Comparison of ENCODE assay signal across 8 cellular contexts in the genomic region with DNA sequence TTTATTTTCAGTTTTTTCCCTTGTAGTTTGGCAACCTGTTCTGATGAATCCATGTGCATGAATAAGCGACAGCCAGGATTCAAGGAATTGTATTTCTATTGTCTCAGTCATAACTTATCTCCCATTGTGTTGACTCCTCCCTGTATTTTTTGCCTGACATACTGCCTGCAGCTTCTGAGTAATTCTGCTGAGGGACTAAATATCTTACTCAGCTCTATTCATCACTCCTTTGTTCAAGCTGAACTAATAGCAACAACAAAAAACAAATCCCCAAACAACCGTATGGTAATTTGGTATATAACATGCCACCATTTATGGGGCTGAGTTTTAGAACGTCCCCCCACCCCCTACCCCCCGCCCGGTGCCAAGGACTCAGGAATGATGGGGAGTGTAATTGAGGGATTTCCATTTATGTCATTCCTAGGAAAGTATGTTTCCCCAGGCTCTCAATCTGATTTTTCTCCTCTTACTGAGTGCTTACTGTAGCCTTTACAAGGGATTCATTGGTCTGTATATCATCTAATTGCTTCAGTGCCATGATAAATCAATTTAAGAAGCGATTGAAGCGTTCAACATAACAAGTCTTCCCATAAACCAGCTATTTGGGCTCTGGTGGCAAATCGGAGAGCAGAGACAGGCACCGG. TPM values are rescaled to one million over a fixed set of nuclear protein-coding genes. Genes with fewer than 3 reads are reported as not detected.
DNase-seq lines count a peak whose midpoint lies in the region; ATAC-seq and TF ChIP-seq lines count a peak whose summit lies in the region.

No MANE protein-coding gene starts in this region.

- CTCF ChIA-PET in OCI-LY7 (lab: Charles Lee; ENCODE audit: unreplicated experiment) = interaction anchor here (0.9 to 3.8 kb wide), 7 partner anchors 19 to 424 kb away, joined by 3 to 21 read pairs (median 3); partner anchors contain the start of gene DTWD2

- H3K4me3 Mint-ChIP-seq in endodermal cell = peak overlapping the region; percentile 63

- H4K20me1 ChIP-seq in OCI-LY7 (ENCODE audit: insufficient read depth, low read length) = no peaks in the 10 kb centered on the region

- H3K4me2 ChIP-seq in OCI-LY7 (ENCODE audit: low read length) = peak overlapping the region; percentile 75

- H3K9me3 ChIP-seq in OCI-LY7 (ENCODE audit: low read length) = no peaks in the 10 kb centered on the region
- H3K9me3 ChIP-seq in endodermal cell (ENCODE audit: control insufficient read depth, low read length) = peaks cover 15% of the 10 kb centered on the region
- no peaks in the 10 kb centered on the region for H3K9me3 ChIP-seq in neuron (ENCODE audit: low read length)

- ATAC-seq in left colon (no peak), GM21447 (IDR thresholded peaks at IDR 0.05; ENCODE audit: unreplicated experiment) (no peak)

- H3K4me3 ChIP-seq in GM08714 (ENCODE audit: low read length) = peak overlapping the region; percentile 65; the same call in 1 of the 2 replicates
- peak overlapping the region; percentile 55 for H3K4me3 ChIP-seq in OCI-LY7 (ENCODE audit: low read depth, low read length, poor library complexity, severe bottlenecking)
- H3K4me3 ChIP-seq in endodermal cell (ENCODE audit: low read length) = peak overlapping the region; percentile 78
- peak overlapping the region; percentile 62 for H3K4me3 ChIP-seq in neuron (ENCODE audit: low read length)

- no peaks in the 10 kb centered on the region for H3K79me2 ChIP-seq in OCI-LY7 (ENCODE audit: insufficient read depth, low read depth, low read length)

- no peaks in the 10 kb centered on the region for H3K27me3 ChIP-seq in endodermal cell (ENCODE audit: control insufficient read depth, insufficient read depth, low read length, poor library complexity, severe bottlenecking)
- no peaks in the 10 kb centered on the region for H3K27me3 ChIP-seq in neuron (ENCODE audit: insufficient read depth, low read length)

- H3K27ac ChIP-seq in OCI-LY7 (ENCODE audit: low read depth, low read length, poor library complexity, severe bottlenecking) (no peak overlapping the region), endodermal cell (ENCODE audit: low read depth, low read length) (no peak overlapping the region)

- no peak overlapping the region for H3K9ac ChIP-seq in endodermal cell (ENCODE audit: extremely low read depth, low read length, poor library complexity, severe bottlenecking)

- H3K27ac Mint-ChIP-seq in endodermal cell = peak overlapping the region; percentile 94

- H3K4me1 ChIP-seq in OCI-LY7 (ENCODE audit: insufficient read depth, low read length, poor library complexity, severe bottlenecking) (peaks cover 37% of the 10 kb centered on the region), endodermal cell (ENCODE audit: control insufficient read depth, insufficient read depth, low read length) (peaks cover 16% of the 10 kb centered on the region), neuron (ENCODE audit: insufficient read depth, low read length) (no peaks in the 10 kb centered on the region)

- peak; percentile 35 for DNase-seq in OCI-LY7 (ENCODE audit: low spot score)
- no peak for DNase-seq in endodermal cell
- no peak for DNase-seq in left colon
- DNase-seq in NCI-H128 (lab: John Stamatoyannopoulos, UW; ENCODE audit: unreplicated experiment) = no peak
- DNase-seq in cerebellar cortex (ENCODE audit: low spot score) = no peak

- H3K9me3 Mint-ChIP-seq in endodermal cell = peaks cover 21% of the 10 kb centered on the region

- intact Hi-C loops in OCI-LY7 (cut with micrococcal nuclease; ENCODE audit: unreplicated experiment) (loop anchor here (5.0 kb wide), 1 partner anchor 189 kb away; no protein-coding TSS in a partner anchor), left colon (cut with DNase I, micrococcal nuclease) (loop anchor here in 1 of 2 donors (5.0 to 10.0 kb wide), 2 partner anchors 147 to 424 kb away; partner anchors contain the start of gene DTWD2)

- POLR2A ChIA-PET in OCI-LY7 (lab: Charles Lee) = interaction anchor here (0.6 to 5.7 kb wide), 16 partner anchors 9 to 424 kb away, joined by 3 to 27 read pairs (median 4); partner anchors contain the start of gene DTWD2

- H3K9me2 ChIP-seq in OCI-LY7 (ENCODE audit: insufficient read depth, low read length) = no peaks in the 10 kb centered on the region

- BruUV-seq in OCI-LY7 (replicated peaks; lab: Mats Ljungman, UMichigan) = no TSS peak

- H3K4me1 Mint-ChIP-seq in endodermal cell = peaks cover 32% of the 10 kb centered on the region

- no peaks in the 10 kb centered on the region for H3K27me3 Mint-ChIP-seq in endodermal cell (ENCODE audit: insufficient read depth)

- peak overlapping the region; percentile 87 for H2AFZ ChIP-seq in OCI-LY7 (ENCODE audit: low read length)
- peak overlapping the region; percentile 93 for H2AFZ ChIP-seq in neuron (ENCODE audit: low read depth, low read length)

- TF ChIP-seq CTCF in OCI-LY7 (conservative IDR thresholded peaks at IDR 0.05; ENCODE audit: low read length) (no peak), endodermal cell (conservative IDR thresholded peaks at IDR 0.05) (no peak)

- H3K36me3 ChIP-seq in OCI-LY7 (ENCODE audit: insufficient read depth, low read length) = no peaks in the 10 kb centered on the region
- H3K36me3 ChIP-seq in endodermal cell (ENCODE audit: control insufficient read depth, insufficient read depth, low read length) = no peaks in the 10 kb centered on the region
- H3K36me3 ChIP-seq in neuron (ENCODE audit: insufficient read depth, low read length) = no peaks in the 10 kb centered on the region

- H3K36me3 Mint-ChIP-seq in endodermal cell (ENCODE audit: low read depth) = peaks cover 4% of the 10 kb centered on the region

- 35 to 90% methylated on average over 1 to 6 of the region's 9 CpGs for WGBS in endodermal cell (ENCODE audit: insufficient coverage in 1 of 2, insufficient read length in 1 of 2), 2 experiments

RNA-seq across cellular contexts. Expression of gene HSD17B4, which starts 40.9 kb away (rescaled TPM):
- 55.4 and 81.4 TPM in 2 replicates for total RNA-seq in OCI-LY7 (2014; rRNA removed; shearing (Covaris generic))
- total RNA-seq in OCI-LY7 (2022) (99.9 and 145 TPM in 2 replicates), endodermal cell (100 to 1,000 TPM; 453 to 480 TPM), left colon (100 to 1,000 TPM; 249 to 314 TPM)
- 154 TPM for polyA plus RNA-seq in endodermal cell (2013, experiment 1 of 2)
- 158 TPM for polyA plus RNA-seq in endodermal cell (2013, experiment 2 of 2)

RNA-seq across cellular contexts. Expression of gene TNFAIP8, which starts 55.6 kb away (rescaled TPM):
- 92.9 and 95.1 TPM in 2 replicates for total RNA-seq in OCI-LY7 (2014; rRNA removed; shearing (Covaris generic))
- total RNA-seq in OCI-LY7 (2022) (75.4 and 94.5 TPM in 2 replicates), endodermal cell (10 to 100 TPM; 29.6 to 39.5 TPM), left colon (10 to 100 TPM in 1 of 2 donors, 1 to 10 TPM in 1; 7.0 to 11.8 TPM)
- polyA plus RNA-seq in endodermal cell (2013, experiment 1 of 2) = 16.1 TPM
- 14.5 TPM for polyA plus RNA-seq in endodermal cell (2013, experiment 2 of 2)
